Comparison of ENCODE assay signal across 1 cellular context in the genomic region with DNA sequence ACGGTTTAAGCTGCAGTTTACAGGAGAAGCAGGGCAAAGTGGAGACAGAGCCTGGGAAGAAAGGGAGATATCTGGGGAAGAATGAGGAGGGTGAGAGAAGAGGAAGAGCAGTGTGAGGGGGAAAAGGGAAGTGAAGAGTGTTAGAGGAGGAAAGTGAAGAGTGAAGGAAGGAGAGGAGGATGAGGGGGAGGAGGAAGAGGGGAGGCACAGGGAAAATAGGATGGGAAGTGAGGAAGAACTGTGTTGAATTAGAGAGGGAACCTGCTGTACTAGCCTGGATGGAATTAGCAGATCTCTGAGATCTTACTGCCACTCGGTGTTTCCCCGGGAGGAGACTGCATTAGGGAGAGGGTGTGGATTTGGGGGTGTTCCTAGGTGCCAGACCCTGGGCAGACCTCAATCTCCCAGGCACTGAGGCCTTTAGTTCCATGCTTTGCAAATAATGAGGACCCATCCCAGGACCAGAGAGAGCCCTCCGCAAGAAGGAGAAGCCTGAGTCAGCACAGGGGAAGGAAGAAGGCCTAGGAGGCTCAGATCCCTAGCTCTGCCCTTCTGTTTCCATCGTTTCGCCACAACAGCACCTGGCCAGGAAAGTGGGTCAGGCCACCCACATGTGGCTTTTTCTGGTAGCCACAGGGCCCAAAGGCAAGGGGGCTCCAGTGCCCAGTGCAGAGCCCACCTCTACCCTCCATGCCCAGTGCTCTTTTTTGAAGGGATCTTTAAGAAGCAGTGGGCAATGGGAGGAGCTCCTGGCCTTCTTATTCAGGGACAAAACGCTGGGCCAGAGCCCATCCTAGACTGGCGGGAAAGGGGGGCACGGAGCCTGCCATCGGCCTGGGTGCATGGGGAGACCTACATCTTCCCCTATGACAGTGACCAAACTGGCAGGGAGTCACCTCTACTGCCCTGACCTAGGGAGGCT.
TF ChIP-seq lines count a peak whose summit lies in the region.

No MANE protein-coding gene starts in this region.

TF ChIP-seq in K562, 482 proteins besides CTCF, POLR2A, EP300 and RAD21:
- TF ChIP-seq ZNF217 (CRISPR knock-in tag; IDR thresholded peaks at IDR 0.05) (no peak), TAL1 (IDR thresholded peaks at IDR 0.05) (no peak), MAX (CRISPR knock-in tag; IDR thresholded peaks at IDR 0.05) (0 out of 2 replicates have a peak, but pooled peaks have one; percentile 26), MCM7 (IDR thresholded peaks at IDR 0.05) (0 out of 4 replicates have a peak, but pooled peaks of 1 of the 2 experiments have one; percentile 81), SPI1 (IDR thresholded peaks at IDR 0.05; ENCODE audit: borderline replicate concordance, low read depth, low read length) (peak; percentile 82; the same call in 1 of the 2 replicates), YY1 (IDR thresholded peaks at IDR 0.05; ENCODE audit: borderline replicate concordance in 1 of 3, control insufficient read depth in 1 of 3, extremely low read depth in 1 of 3, insufficient read depth in 3 of 3, insufficient read length in 1 of 3, insufficient replicate concordance in 2 of 3, low read depth in 1 of 3, low read length in 2 of 3) (no peak), POU5F1 (IDR thresholded peaks at IDR 0.05; ENCODE audit: borderline replicate concordance, low read depth, low read length, partially characterized antibody) (no peak), STAT5B (CRISPR knock-in tag; IDR thresholded peaks at IDR 0.05) (no peak), SMARCE1 (IDR thresholded peaks at IDR 0.05) (peak; percentile 39; the same call in 1 of the 2 replicates), TCF7 (IDR thresholded peaks at IDR 0.05; ENCODE audit: borderline replicate concordance) (no peak), ARID2 (IDR thresholded peaks at IDR 0.05) (0 out of 2 replicates have a peak, but pooled peaks have one; percentile 21), C11orf30 (IDR thresholded peaks at IDR 0.05; ENCODE audit: low read depth) (peak; percentile 59; the same call in 1 of the 2 replicates), ZBTB5 (IDR thresholded peaks at IDR 0.05) (0 out of 2 replicates have a peak, but pooled peaks have one; percentile 40), EHMT2 (IDR thresholded peaks at IDR 0.05) (peak; percentile 42; the same call in 1 of the 2 replicates), U2AF1 (optimal IDR thresholded peaks at IDR 0.05; ENCODE audit: low read depth, low read length) (no peak), ZBTB12 (CRISPR knock-in tag; IDR thresholded peaks at IDR 0.05) (no peak), TSC22D4 (tag; IDR thresholded peaks at IDR 0.05) (0 out of 2 replicates have a peak, but pooled peaks have one; percentile 23), NR3C1 (CRISPR knock-in tag; IDR thresholded peaks at IDR 0.05) (no peak), ELF4 (CRISPR knock-in tag; IDR thresholded peaks at IDR 0.05) (0 out of 2 replicates have a peak, but pooled peaks have one; percentile 50), HDGF (IDR thresholded peaks at IDR 0.05) (peak; percentile 92; the same call in 1 of the 2 replicates), BRF1 (IDR thresholded peaks at IDR 0.05; ENCODE audit: borderline replicate concordance, extremely low read depth, insufficient read length) (no peak), HDAC1 (IDR thresholded peaks at IDR 0.05) (peak in 1 of 2 experiments; percentile 56; a peak in 1 of 4 replicates), MAFG (tag; conservative IDR thresholded peaks at IDR 0.05) (peak; percentile 25; the same call in 1 of the 2 replicates), RCOR1 (IDR thresholded peaks at IDR 0.05; ENCODE audit: borderline replicate concordance in 1 of 2, low read depth in 2 of 2, low read length in 2 of 2) (no peak), SMAD3 (CRISPR knock-in tag; conservative IDR thresholded peaks at IDR 0.05) (no peak), ZNF316 (IDR thresholded peaks at IDR 0.05) (peak; percentile 34), AFF1 (IDR thresholded peaks at IDR 0.05; ENCODE audit: low read depth in 1 of 2, partially characterized antibody in 2 of 2) (no peak), MTA3 (IDR thresholded peaks at IDR 0.05; ENCODE audit: borderline replicate concordance) (no peak), MAFK (IDR thresholded peaks at IDR 0.05; ENCODE audit: low read length) (0 out of 2 replicates have a peak, but pooled peaks have one; percentile 2), THRB (CRISPR knock-in tag; conservative IDR thresholded peaks at IDR 0.05) (peak; percentile 24; the same call in 1 of the 2 replicates), BCL6 (CRISPR knock-in tag; IDR thresholded peaks at IDR 0.05) (no peak), ARID1B (IDR thresholded peaks at IDR 0.05) (0 out of 2 replicates have a peak, but pooled peaks have one; percentile 15), MCM3 (IDR thresholded peaks at IDR 0.05) (peak; percentile 79), MTA1 (IDR thresholded peaks at IDR 0.05; ENCODE audit: borderline replicate concordance) (peak; percentile 80; the same call in 1 of the 2 replicates), BRD4 (IDR thresholded peaks at IDR 0.05) (no peak), ZNF263 (CRISPR knock-in tag; IDR thresholded peaks at IDR 0.05; ENCODE audit: borderline replicate concordance) (peak; percentile 72; the same call in 1 of the 2 replicates), PPARD (CRISPR knock-in tag; IDR thresholded peaks at IDR 0.05) (no peak)
- TF ChIP-seq, protein P1, sequence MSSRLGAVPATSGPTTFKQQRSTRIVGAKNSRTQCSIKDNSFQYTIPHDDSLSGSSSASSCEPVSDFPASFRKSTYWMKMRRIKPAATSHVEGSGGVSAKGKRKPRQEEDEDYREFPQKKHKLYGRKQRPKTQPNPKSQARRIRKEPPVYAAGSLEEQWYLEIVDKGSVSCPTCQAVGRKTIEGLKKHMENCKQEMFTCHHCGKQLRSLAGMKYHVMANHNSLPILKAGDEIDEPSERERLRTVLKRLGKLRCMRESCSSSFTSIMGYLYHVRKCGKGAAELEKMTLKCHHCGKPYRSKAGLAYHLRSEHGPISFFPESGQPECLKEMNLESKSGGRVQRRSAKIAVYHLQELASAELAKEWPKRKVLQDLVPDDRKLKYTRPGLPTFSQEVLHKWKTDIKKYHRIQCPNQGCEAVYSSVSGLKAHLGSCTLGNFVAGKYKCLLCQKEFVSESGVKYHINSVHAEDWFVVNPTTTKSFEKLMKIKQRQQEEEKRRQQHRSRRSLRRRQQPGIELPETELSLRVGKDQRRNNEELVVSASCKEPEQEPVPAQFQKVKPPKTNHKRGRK (tag; IDR thresholded peaks at IDR 0.05): peak; percentile 72
- TF ChIP-seq, protein P2, sequence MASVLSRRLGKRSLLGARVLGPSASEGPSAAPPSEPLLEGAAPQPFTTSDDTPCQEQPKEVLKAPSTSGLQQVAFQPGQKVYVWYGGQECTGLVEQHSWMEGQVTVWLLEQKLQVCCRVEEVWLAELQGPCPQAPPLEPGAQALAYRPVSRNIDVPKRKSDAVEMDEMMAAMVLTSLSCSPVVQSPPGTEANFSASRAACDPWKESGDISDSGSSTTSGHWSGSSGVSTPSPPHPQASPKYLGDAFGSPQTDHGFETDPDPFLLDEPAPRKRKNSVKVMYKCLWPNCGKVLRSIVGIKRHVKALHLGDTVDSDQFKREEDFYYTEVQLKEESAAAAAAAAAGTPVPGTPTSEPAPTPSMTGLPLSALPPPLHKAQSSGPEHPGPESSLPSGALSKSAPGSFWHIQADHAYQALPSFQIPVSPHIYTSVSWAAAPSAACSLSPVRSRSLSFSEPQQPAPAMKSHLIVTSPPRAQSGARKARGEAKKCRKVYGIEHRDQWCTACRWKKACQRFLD (CRISPR knock-in tag; IDR thresholded peaks at IDR 0.05): no peak
